ENCODE assay signal across 14 cellular contexts in the genomic region with DNA sequence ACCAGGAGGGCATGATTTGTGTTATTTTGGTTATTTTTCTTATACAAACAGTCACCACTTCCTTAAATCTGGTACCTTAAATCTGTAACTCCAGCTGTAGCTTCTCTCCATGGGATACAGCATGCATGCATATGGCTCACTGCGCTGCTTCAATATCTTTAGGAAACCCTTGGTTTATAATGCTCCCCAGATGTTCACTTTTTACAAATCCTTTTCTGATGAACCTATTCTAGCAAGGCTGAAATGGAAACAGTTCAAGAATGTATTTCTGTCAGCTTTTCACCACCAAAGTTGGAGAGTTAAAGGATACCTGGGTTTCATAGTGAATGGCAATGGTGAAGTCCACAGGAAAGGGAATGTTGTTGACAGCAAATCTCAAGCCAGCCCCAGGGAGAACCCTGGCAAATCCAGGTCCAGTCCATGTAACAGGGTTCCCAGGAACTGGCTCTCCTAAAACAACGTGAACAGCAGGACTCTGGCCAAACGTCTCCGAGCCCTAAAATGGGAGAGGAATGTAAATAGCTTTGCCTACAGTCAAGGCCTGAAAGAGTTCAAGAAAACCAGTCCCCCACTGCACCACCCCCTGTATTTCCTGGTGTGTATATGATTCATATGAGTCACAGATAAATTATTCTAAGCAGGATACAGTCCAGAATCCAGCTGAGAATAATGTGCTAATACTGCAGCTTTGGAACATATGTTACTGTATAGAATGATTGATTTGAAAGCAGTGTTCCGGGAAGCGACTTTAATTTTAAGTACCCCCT. TPM values are rescaled to one million over a fixed set of nuclear protein-coding genes. Genes with fewer than 3 reads are reported as not detected.
DNase-seq lines count a peak whose midpoint lies in the region; ATAC-seq and TF ChIP-seq lines count a peak whose summit lies in the region.
"Had no signal": no experiment of that assay in that cellular context is flagged by ENCODE, and none has a peak within 500 bp of the region (broad histone marks: within the 10 kb centered on the region; RNA-seq: fewer than 3 reads in every experiment).

No MANE protein-coding gene starts in this region.

- H3K4me3 Mint-ChIP-seq in mesothelial cell of epicardium, result no peak overlapping the region
- no peak overlapping the region for H3K4me3 Mint-ChIP-seq in activated CD8-positive, alpha-beta memory T cell treated with anti-CD3 and anti-CD28 coated beads, Interleukin-2, amount 10 ng/mL, durations not matched to agents 7 days and 5 days
- H3K4me3 Mint-ChIP-seq: activated CD8-positive, alpha-beta T cell treated with anti-CD3 and anti-CD28 coated beads, Interleukin-2, amount 10 ng/mL, durations not matched to agents 7 days and 5 days had no signal

- peaks cover 39% of the 10 kb centered on the region for H3K4me1 Mint-ChIP-seq in mesothelial cell of epicardium
- no peaks in the 10 kb centered on the region for H3K4me1 Mint-ChIP-seq in activated CD8-positive, alpha-beta memory T cell treated with anti-CD3 and anti-CD28 coated beads, Interleukin-2, amount 10 ng/mL, durations not matched to agents 7 days and 5 days

- H3K27ac Mint-ChIP-seq in mesothelial cell of epicardium, result peak overlapping the region; percentile 85
- no peak overlapping the region for H3K27ac Mint-ChIP-seq in activated CD8-positive, alpha-beta memory T cell treated with anti-CD3 and anti-CD28 coated beads, Interleukin-2, amount 10 ng/mL, durations not matched to agents 7 days and 5 days
- H3K27ac Mint-ChIP-seq: activated CD8-positive, alpha-beta T cell treated with anti-CD3 and anti-CD28 coated beads, Interleukin-2, amount 10 ng/mL, durations not matched to agents 7 days and 5 days; progenitor cell of endocrine pancreas had no signal

- H3K9me3 Mint-ChIP-seq in mesothelial cell of epicardium, result peaks cover 17% of the 10 kb centered on the region
- H3K9me3 Mint-ChIP-seq in activated CD8-positive, alpha-beta memory T cell treated with anti-CD3 and anti-CD28 coated beads, Interleukin-2, amount 10 ng/mL, durations not matched to agents 7 days and 5 days (ENCODE audit: low read depth), result peaks cover 3% of the 10 kb centered on the region

- no peak for TF ChIP-seq CTCF in mesothelial cell of epicardium (IDR thresholded peaks at IDR 0.05; ENCODE audit: unreplicated experiment)

- H3K27me3 Mint-ChIP-seq in mesothelial cell of epicardium (ENCODE audit: low read depth), result no peaks in the 10 kb centered on the region
- no peaks in the 10 kb centered on the region for H3K27me3 Mint-ChIP-seq in activated CD8-positive, alpha-beta memory T cell treated with anti-CD3 and anti-CD28 coated beads, Interleukin-2, amount 10 ng/mL, durations not matched to agents 7 days and 5 days
- H3K27me3 Mint-ChIP-seq: progenitor cell of endocrine pancreas had no signal

- peaks cover 9% of the 10 kb centered on the region for H3K36me3 Mint-ChIP-seq in mesothelial cell of epicardium
- no peaks in the 10 kb centered on the region for H3K36me3 Mint-ChIP-seq in activated CD8-positive, alpha-beta memory T cell treated with anti-CD3 and anti-CD28 coated beads, Interleukin-2, amount 10 ng/mL, durations not matched to agents 7 days and 5 days

- DNase-seq in AG20443 (ENCODE audit: low spot score), result peak; percentile 73
- DNase-seq in NCI-H226, result peak; percentile 84
- peak; percentile 69 for DNase-seq in dedifferentiated amniotic fluid mesenchymal stem cell (ENCODE audit: extremely low spot score)
- no peak for DNase-seq in mesothelial cell of epicardium (ENCODE audit: low spot score in 2 of 2, unreplicated experiment in 2 of 2)
- no peak for DNase-seq in cerebellum (ENCODE audit: low spot score)
- no peak for DNase-seq in activated CD8-positive, alpha-beta memory T cell treated with anti-CD3 and anti-CD28 coated beads, Interleukin-2, amount 10 ng/mL, durations not matched to agents 7 days and 5 days
- no peak for DNase-seq in posterior vena cava (ENCODE audit: low spot score)
- no peak for DNase-seq in NCI-H2081 (lab: John Stamatoyannopoulos, UW)
- DNase-seq: activated CD8-positive, alpha-beta T cell treated with anti-CD3 and anti-CD28 coated beads, Interleukin-2, amount 10 ng/mL, durations not matched to agents 7 days and 5 days; central memory CD4-positive, alpha-beta T cell; NCI-H1930 had no signal

- intact Hi-C loops in posterior vena cava (cut with DNase I), result no loop called here

- no peak for ATAC-seq in activated CD8-positive, alpha-beta memory T cell treated with anti-CD3 and anti-CD28 coated beads, Interleukin-2, amount 10 ng/mL, durations not matched to agents 7 days and 5 days
- ATAC-seq: activated CD8-positive, alpha-beta T cell treated with anti-CD3 and anti-CD28 coated beads, Interleukin-2, amount 10 ng/mL, durations not matched to agents 7 days and 5 days; Right ventricle myocardium inferior had no signal

- CTCF ChIA-PET in activated CD8-positive, alpha-beta memory T cell treated with anti-CD3 and anti-CD28 coated beads, Interleukin-2, amount 10 ng/mL, durations not matched to agents 7 days and 5 days (lab: Charles Lee), result no interaction called here

RNA-seq across cellular contexts. Expression of gene LAMB4, which starts 50.7 kb away (rescaled TPM):
- total RNA-seq in mesothelial cell of epicardium (16.8 to 21.0 TPM (median 18.3 TPM) in 3 replicates), cerebellum (0.64 TPM), posterior vena cava (under 1 TPM in 1 of 2 donors, not detected in 1; 0.37 TPM)
- total RNA-seq in activated CD8-positive, alpha-beta memory T cell treated with anti-CD3 and anti-CD28 coated beads, Interleukin-2, amount 10 ng/mL, durations not matched to agents 7 days and 5 days, result not detected
- total RNA-seq: activated CD8-positive, alpha-beta T cell treated with anti-CD3 and anti-CD28 coated beads, Interleukin-2, amount 10 ng/mL, durations not matched to agents 7 days and 5 days; H1 had no signal

Comparison
In these comparisons a context has a peak if more than half of its experiments do, and no peak if none do; other contexts are left out.
1. DNase-seq: peak in AG20443 (single experiment), NCI-H226 (single experiment) and dedifferentiated amniotic fluid mesenchymal stem cell (single experiment); none in mesothelial cell of epicardium (0 of 2), cerebellum (single experiment), activated CD8-positive, alpha-beta memory T cell treated with anti-CD3 and anti-CD28 coated beads, Interleukin-2, amount 10 ng/mL, durations not matched to agents 7 days and 5 days (single experiment), posterior vena cava (single experiment) and NCI-H2081 (0 of 2).
2. RNA of gene LAMB4, which starts 50.7 kb away (total RNA-seq): 16.8 to 21.0 TPM in mesothelial cell of epicardium; 0.64 TPM in cerebellum (single experiment), 0.37 TPM in posterior vena cava and not detected in activated CD8-positive, alpha-beta memory T cell treated with anti-CD3 and anti-CD28 coated beads, Interleukin-2, amount 10 ng/mL, durations not matched to agents 7 days and 5 days; every median in the first group is over 10 times any median in the second.